In genomic region chr1:53837924-53838653, GRCh38 we compare ENCODE assay signal across 8 cellular contexts. TPM values are rescaled to one million over a fixed set of nuclear protein-coding genes. Genes with fewer than 3 reads are reported as not detected.
DNase-seq lines count a peak whose midpoint lies in the region; ATAC-seq lines count a peak whose summit lies in the region.

Gene NDC1, minus strand, starts transcription at chr1:53838296. Its CDS starts 35 bp downstream, at chr1:53838261.

- peak within 1 kb of the TSS; percentile 100 for H3K4me3 Mint-ChIP-seq in natural killer cell treated with Interleukin-12 subunit alpha and Interleukin-12 subunit beta and Interleukin-15 and Interleukin-18, amount 100 ng/mL, for 72 hours

- H3K27me3 Mint-ChIP-seq in natural killer cell treated with Interleukin-12 subunit alpha and Interleukin-12 subunit beta and Interleukin-15 and Interleukin-18, amount 100 ng/mL, for 72 hours, result no peaks in the 10 kb centered on the region

- peak; percentile 95 to 96 for ATAC-seq in natural killer cell treated with Interleukin-12 subunit alpha and Interleukin-12 subunit beta and Interleukin-15 and Interleukin-18, amount 100 ng/mL, for 72 hours
- ATAC-seq in stimulated activated naive CD8-positive, alpha-beta T cell treated with anti-CD3 and anti-CD28 coated beads, Interleukin-15, Interleukin-2, amounts not matched to agents 100 U/mL and 50 U/mL, for 24 hours, result peak; percentile 94

- H3K27ac Mint-ChIP-seq in natural killer cell treated with Interleukin-12 subunit alpha and Interleukin-12 subunit beta and Interleukin-15 and Interleukin-18, amount 100 ng/mL, for 72 hours, result peak within 1 kb of the TSS; percentile 97

- H3K9me3 Mint-ChIP-seq in natural killer cell treated with Interleukin-12 subunit alpha and Interleukin-12 subunit beta and Interleukin-15 and Interleukin-18, amount 100 ng/mL, for 72 hours, result no peaks in the 10 kb centered on the region

- no peaks in the 10 kb centered on the region for H3K27me3 ChIP-seq in H7 (ENCODE audit: control insufficient read depth, insufficient read depth, low read length)

- H3K4me1 Mint-ChIP-seq in natural killer cell treated with Interleukin-12 subunit alpha and Interleukin-12 subunit beta and Interleukin-15 and Interleukin-18, amount 100 ng/mL, for 72 hours (ENCODE audit: low read depth in 2 of 2), result peaks cover 10 to 25% of the 10 kb centered on the region in 2 donors

- H3K4me3 ChIP-seq in H7 (ENCODE audit: insufficient read depth, low read depth, low read length), result peak within 1 kb of the TSS; percentile 94

- DNase-seq in ELF-1 (ENCODE audit: low read depth, low spot score), result peak; percentile 98
- DNase-seq in H7, result peak; percentile 92
- peak; percentile 98 for DNase-seq in M059J (ENCODE audit: low read depth)
- DNase-seq in SHP77 (lab: John Stamatoyannopoulos, UW), result peak; percentile 95 to 97
- DNase-seq in activated effector memory CD4-positive, alpha-beta T cell treated with Interleukin-2 at 50 U/mL for 16 hours, result peak; percentile 87
- DNase-seq in fibroblast of peridontal ligament (ENCODE audit: extremely low read depth), result peak; percentile 95
- DNase-seq in natural killer cell treated with Interleukin-12 subunit alpha and Interleukin-12 subunit beta and Interleukin-15 and Interleukin-18, amount 100 ng/mL, for 72 hours (ENCODE audit: low spot score), result peak; percentile 92
- peak; percentile 86 for DNase-seq in stimulated activated naive CD8-positive, alpha-beta T cell treated with anti-CD3 and anti-CD28 coated beads, Interleukin-15, Interleukin-2, amounts not matched to agents 100 U/mL and 50 U/mL, for 24 hours

- H3K36me3 ChIP-seq in H7 (replicated peaks; ENCODE audit: control insufficient read depth, insufficient read depth, low read length), result no peaks in the 10 kb centered on the region

- peaks cover 4% of the 10 kb centered on the region for H3K36me3 Mint-ChIP-seq in natural killer cell treated with Interleukin-12 subunit alpha and Interleukin-12 subunit beta and Interleukin-15 and Interleukin-18, amount 100 ng/mL, for 72 hours

RNA-seq across cellular contexts. Expression of gene NDC1, which starts in this region (rescaled TPM):
- 92.6 and 110 TPM in 2 replicates for total RNA-seq in H7 (2014; rRNA removed; shearing (Covaris generic))
- total RNA-seq in M059J (2014; rRNA removed; shearing (Covaris generic)), result 34.0 and 48.1 TPM in 2 replicates
- total RNA-seq in natural killer cell treated with Interleukin-12 subunit alpha and Interleukin-12 subunit beta and Interleukin-15 and Interleukin-18, amount 100 ng/mL, for 72 hours, result 10 to 100 TPM; 23.4 to 44.9 TPM

Comparison
In these comparisons a context has a peak if more than half of its experiments do, and no peak if none do; other contexts are left out.
1. Peak in every context shown above with its lines: DNase-seq, ATAC-seq and H3K4me3 ChIP-seq.